7 cellular contexts compared by ENCODE assay signal in the genomic region with DNA sequence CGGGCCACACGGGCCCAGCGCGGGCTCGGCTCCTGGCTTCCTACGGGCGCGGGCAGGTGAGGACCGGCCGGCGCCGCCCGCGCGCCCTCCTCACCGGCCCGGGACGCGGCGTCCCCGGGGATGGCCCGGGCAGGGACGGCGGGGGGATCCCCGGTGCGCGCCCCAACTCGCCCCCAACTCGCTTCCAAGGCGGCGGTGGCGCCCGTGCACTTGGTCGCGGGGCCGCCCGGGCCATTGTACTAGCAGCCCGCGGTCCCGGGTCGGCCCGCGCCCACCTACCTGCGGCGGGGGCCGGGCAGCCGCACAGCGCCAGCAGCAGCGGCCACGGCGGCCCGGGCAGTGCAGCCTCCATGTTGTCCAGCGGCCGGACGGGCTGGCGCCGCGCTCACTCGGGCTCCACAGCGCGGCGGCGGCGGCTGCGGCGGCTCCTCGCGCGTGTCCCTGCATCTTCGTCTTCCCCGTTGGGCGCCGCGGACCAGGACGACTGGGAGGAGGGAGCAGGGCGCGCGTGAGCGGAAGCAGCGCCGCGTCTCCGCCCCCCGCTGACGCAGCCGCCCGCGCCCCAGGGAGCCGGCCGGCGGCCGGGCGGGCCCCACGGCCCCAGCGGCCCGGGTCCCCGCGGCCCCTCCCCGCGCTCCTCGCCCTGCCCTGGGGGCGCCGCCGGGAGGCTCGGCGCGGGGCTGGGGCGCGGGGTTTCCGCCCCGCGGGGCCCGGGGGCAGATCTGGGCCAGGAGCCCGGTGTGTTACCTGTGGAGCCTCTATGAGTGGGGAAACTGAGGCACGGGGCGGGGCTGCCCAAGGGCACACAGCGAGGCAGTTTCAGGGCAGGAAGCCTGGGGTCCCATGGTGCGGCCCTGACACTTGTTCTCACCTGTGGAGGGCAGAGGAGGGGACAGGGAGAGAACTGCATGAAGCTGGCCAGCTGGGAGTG.
DNase-seq lines count a peak whose midpoint lies in the region; ATAC-seq, FAIRE-seq and TF ChIP-seq lines count a peak whose summit lies in the region.

No MANE protein-coding gene starts in this region.

- DNase-seq in GM12891 (ENCODE audit: insufficient read length, low spot score): peak; percentile 81
- DNase-seq in RWPE2 (ENCODE audit: low spot score): no peak
- peak; percentile 70 for DNase-seq in activated naive CD4-positive, alpha-beta T cell treated with anti-CD3 and anti-CD28 coated beads for 36 hours
- peak; percentile 87 for DNase-seq in germinal center (ENCODE audit: low spot score)
- DNase-seq in occipital lobe (lab: John Stamatoyannopoulos, UW): peak; percentile 59
- DNase-seq in testis: peak; percentile 82

- CTCF ChIA-PET in activated naive CD4-positive, alpha-beta T cell treated with anti-CD3 and anti-CD28 coated beads for 36 hours (lab: Charles Lee): interaction anchor here (0.5 to 1.6 kb wide), 2 partner anchors 42 to 768 kb away, joined by 3 to 4 read pairs; no protein-coding TSS in a partner anchor

- ATAC-seq in HG02870 (IDR thresholded peaks at IDR 0.05; ENCODE audit: unreplicated experiment) (peak; percentile 40), RWPE2 (ENCODE audit: low read depth) (peak; percentile 41)

- no peaks in the 10 kb centered on the region for H3K27me3 ChIP-seq in RWPE2 (ENCODE audit: insufficient read depth, poor library complexity, severe bottlenecking)
- H3K27me3 ChIP-seq in testis: no peaks in the 10 kb centered on the region

- TF ChIP-seq POLR2A in GM12891 (IDR thresholded peaks at IDR 0.05; ENCODE audit: low read depth, low read length) (no peak), testis (IDR thresholded peaks at IDR 0.05) (peak; percentile 53)

- H3K27ac Mint-ChIP-seq in activated naive CD4-positive, alpha-beta T cell treated with anti-CD3 and anti-CD28 coated beads for 36 hours: no peak overlapping the region

- H3K27ac ChIP-seq in RWPE2 (ENCODE audit: poor library complexity, severe bottlenecking): peak overlapping the region; percentile 79
- H3K27ac ChIP-seq in testis: peak overlapping the region; percentile 79 to 90

- H3K27me3 Mint-ChIP-seq in activated naive CD4-positive, alpha-beta T cell treated with anti-CD3 and anti-CD28 coated beads for 36 hours (ENCODE audit: low read depth): no peaks in the 10 kb centered on the region

- H3K9me3 ChIP-seq in RWPE2 (ENCODE audit: severe bottlenecking) (no peaks in the 10 kb centered on the region), testis (no peaks in the 10 kb centered on the region)

- peaks cover 27% of the 10 kb centered on the region for H3K4me1 Mint-ChIP-seq in activated naive CD4-positive, alpha-beta T cell treated with anti-CD3 and anti-CD28 coated beads for 36 hours (ENCODE audit: low read depth)

- peak overlapping the region; percentile 80 for H3K4me3 Mint-ChIP-seq in activated naive CD4-positive, alpha-beta T cell treated with anti-CD3 and anti-CD28 coated beads for 36 hours

- H3K36me3 ChIP-seq in RWPE2 (ENCODE audit: low read depth) (no peaks in the 10 kb centered on the region), testis (ENCODE audit: low read depth, missing control alignments) (no peaks in the 10 kb centered on the region)

- H3K4me3 ChIP-seq in RWPE2 (ENCODE audit: severe bottlenecking) (peak overlapping the region; percentile 85), testis (peak overlapping the region; percentile 59 to 86)

- no peaks in the 10 kb centered on the region for H3K9me3 Mint-ChIP-seq in activated naive CD4-positive, alpha-beta T cell treated with anti-CD3 and anti-CD28 coated beads for 36 hours

- H3K36me3 Mint-ChIP-seq in activated naive CD4-positive, alpha-beta T cell treated with anti-CD3 and anti-CD28 coated beads for 36 hours (ENCODE audit: low read depth): no peaks in the 10 kb centered on the region

- 1% methylated on average over 16 to 20 of the region's 118 CpGs for WGBS in testis, 2 donors

- intact Hi-C loops in activated naive CD4-positive, alpha-beta T cell treated with anti-CD3 and anti-CD28 coated beads for 36 hours (cut with micrococcal nuclease): loop anchor here (5.0 kb wide), 3 partner anchors 42 to 338 kb away; no protein-coding TSS in a partner anchor
- intact Hi-C loops in testis (cut with DNase I; ENCODE audit: low total_unique reads): no loop called here

- peak; percentile 84 for FAIRE-seq in GM12891 (lab: Jason Lieb, UNC)

- H3K4me1 ChIP-seq in RWPE2 (ENCODE audit: insufficient read depth, poor library complexity, severe bottlenecking) (peaks cover 20% of the 10 kb centered on the region), testis (peaks cover 31% of the 10 kb centered on the region)

- TF ChIP-seq CTCF in RWPE2 (IDR thresholded peaks at IDR 0.05; ENCODE audit: poor library complexity, severe bottlenecking): no peak
- no peak for TF ChIP-seq CTCF in testis (IDR thresholded peaks at IDR 0.05)

TF ChIP-seq in GM12891, 5 proteins besides CTCF, POLR2A, EP300 and RAD21:
- TF ChIP-seq TAF1 (IDR thresholded peaks at IDR 0.05; ENCODE audit: low read depth, low read length) (no peak), POU2F2 (IDR thresholded peaks at IDR 0.05; ENCODE audit: low read depth, low read length) (no peak), PAX5 (IDR thresholded peaks at IDR 0.05; ENCODE audit: insufficient read depth, low read length, severe bottlenecking) (no peak)
